Comparison of ENCODE assay signal across 21 cellular contexts in the genomic region with DNA sequence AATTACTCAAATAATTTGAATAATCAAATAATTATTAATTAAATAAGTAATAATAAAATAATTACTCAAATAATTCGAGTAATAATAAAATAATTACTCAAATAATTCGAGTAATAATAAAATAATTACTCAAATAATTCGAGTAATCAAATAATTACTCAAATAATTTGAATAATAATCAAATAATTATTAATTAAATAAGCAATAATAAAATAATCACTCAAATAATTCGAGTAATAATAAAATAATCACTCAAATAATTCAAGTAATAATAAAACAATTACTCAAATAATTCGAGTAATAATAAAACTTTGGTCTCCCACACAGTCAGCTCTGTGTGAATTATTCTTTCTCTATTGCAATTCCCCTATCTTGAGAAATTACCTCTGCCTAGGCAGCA. TPM values are rescaled to one million over a fixed set of nuclear protein-coding genes. Genes with fewer than 3 reads are reported as not detected.
DNase-seq lines count a peak whose midpoint lies in the region; FAIRE-seq and TF ChIP-seq lines count a peak whose summit lies in the region.
"Had no signal": no experiment of that assay in that cellular context is flagged by ENCODE, and none has a peak within 500 bp of the region (broad histone marks: within the 10 kb centered on the region; RNA-seq: fewer than 3 reads in every experiment).

No MANE protein-coding gene starts in this region.

- no peak for TF ChIP-seq POLR2A in esophagus muscularis mucosa (IDR thresholded peaks at IDR 0.05; ENCODE audit: low read depth)
- no peak for TF ChIP-seq POLR2A in breast epithelium (IDR thresholded peaks at IDR 0.05)

- H3K36me3 ChIP-seq in esophagus muscularis mucosa = no peaks in the 10 kb centered on the region
- H3K36me3 ChIP-seq in breast epithelium = no peaks in the 10 kb centered on the region
- H3K36me3 ChIP-seq: BLaER1 treated with 17β-estradiol and CSF1 and Interleukin-3, amounts not matched to agents 10 nM and 100 nM; HAP-1 had no signal

- intact Hi-C loops in esophagus muscularis mucosa (cut with DNase I) (no loop called here), Calu3 (cut with micrococcal nuclease; ENCODE audit: unreplicated experiment) (no loop called here), breast epithelium (cut with DNase I; ENCODE audit: low total_unique reads) (no loop called here)

- no peaks in the 10 kb centered on the region for H3K36me3 Mint-ChIP-seq in mesothelial cell of epicardium
- no peaks in the 10 kb centered on the region for H3K36me3 Mint-ChIP-seq in Calu3 (ENCODE audit: insufficient read depth, unreplicated experiment)
- H3K36me3 Mint-ChIP-seq: CD4-positive, CD25-positive, alpha-beta regulatory T cell; CD8-positive, alpha-beta memory T cell; IgD-negative memory B cell had no signal

- H3K27ac Mint-ChIP-seq in mesothelial cell of epicardium = peak overlapping the region; percentile 45
- H3K27ac Mint-ChIP-seq in Calu3 (ENCODE audit: unreplicated experiment) = no peak overlapping the region
- H3K27ac Mint-ChIP-seq: CD4-positive, CD25-positive, alpha-beta regulatory T cell; CD8-positive, alpha-beta memory T cell; IgD-negative memory B cell had no signal

- TF ChIP-seq CTCF in mesothelial cell of epicardium (IDR thresholded peaks at IDR 0.05; ENCODE audit: unreplicated experiment) = no peak
- TF ChIP-seq CTCF in esophagus muscularis mucosa (IDR thresholded peaks at IDR 0.05) = no peak
- no peak for TF ChIP-seq CTCF in Calu3 (IDR thresholded peaks at IDR 0.05; ENCODE audit: unreplicated experiment)
- TF ChIP-seq CTCF in breast epithelium (IDR thresholded peaks at IDR 0.05) = no peak

- no peak overlapping the region for H3K4me3 Mint-ChIP-seq in mesothelial cell of epicardium
- H3K4me3 Mint-ChIP-seq in Calu3 (ENCODE audit: low read depth, unreplicated experiment) = no peak overlapping the region
- H3K4me3 Mint-ChIP-seq: CD4-positive, CD25-positive, alpha-beta regulatory T cell; CD8-positive, alpha-beta memory T cell; IgD-negative memory B cell had no signal

- H3K27me3 ChIP-seq in esophagus muscularis mucosa (peaks cover 0 to 7% (median 0%) of the 10 kb centered on the region in 4 donors), breast epithelium (no peaks in the 10 kb centered on the region)
- H3K27me3 ChIP-seq: BLaER1 treated with 17β-estradiol and CSF1 and Interleukin-3, amounts not matched to agents 10 nM and 100 nM had no signal

- H3K27me3 Mint-ChIP-seq in mesothelial cell of epicardium (ENCODE audit: low read depth) (no peaks in the 10 kb centered on the region), Calu3 (ENCODE audit: unreplicated experiment) (peaks cover 14% of the 10 kb centered on the region)
- H3K27me3 Mint-ChIP-seq: CD4-positive, CD25-positive, alpha-beta regulatory T cell had no signal

- WGBS in esophagus muscularis mucosa = 80% methylated on average over 5 of the region's 5 CpGs

- FAIRE-seq in A204.1 (lab: Jason Lieb, UNC) = peak; percentile 97
- peak; percentile 74 for FAIRE-seq in RCC 7860 (lab: Jason Lieb, UNC)
- FAIRE-seq in endometrium (lab: Jason Lieb, UNC) = peak; percentile 98
- FAIRE-seq: GM19239, HepG2 had no signal

- no peak overlapping the region for H3K27ac ChIP-seq in esophagus muscularis mucosa (replicated peaks in 1 of 4)
- H3K27ac ChIP-seq in breast epithelium = no peak overlapping the region
- H3K27ac ChIP-seq: 22Rv1; BLaER1 treated with 17β-estradiol and CSF1 and Interleukin-3, amounts not matched to agents 10 nM and 100 nM had no signal

- no peak for TF ChIP-seq EP300 in esophagus muscularis mucosa (IDR thresholded peaks at IDR 0.05)

- H3K4me1 Mint-ChIP-seq in mesothelial cell of epicardium (peaks cover 43% of the 10 kb centered on the region), Calu3 (ENCODE audit: low read depth, unreplicated experiment) (no peaks in the 10 kb centered on the region)
- H3K4me1 Mint-ChIP-seq: CD4-positive, CD25-positive, alpha-beta regulatory T cell; CD8-positive, alpha-beta memory T cell had no signal

- H3K4me3 ChIP-seq in esophagus muscularis mucosa (no peak overlapping the region), breast epithelium (no peak overlapping the region)
- H3K4me3 ChIP-seq: BLaER1 treated with 17β-estradiol and CSF1 and Interleukin-3, amounts not matched to agents 10 nM and 100 nM; HAP-1 had no signal

- BruUV-seq in Calu3 (replicated peaks; lab: Mats Ljungman, UMichigan) = no TSS peak

- DNase-seq in RCC 7860 (ENCODE audit: low spot score) (no peak), mesothelial cell of epicardium (ENCODE audit: low spot score in 2 of 2, unreplicated experiment in 2 of 2) (no peak), NCI-H1048 (lab: John Stamatoyannopoulos, UW) (no peak), esophagus muscularis mucosa (ENCODE audit: extremely low spot score) (no peak), Calu3 (no peak), breast epithelium (ENCODE audit: low spot score in 2 of 2) (no peak)
- DNase-seq: CD8-positive, alpha-beta memory T cell; COR-L47; GF-D8 had no signal

- H3K4me1 ChIP-seq in esophagus muscularis mucosa = no peaks in the 10 kb centered on the region
- H3K4me1 ChIP-seq in breast epithelium = no peaks in the 10 kb centered on the region

- H3K9me3 ChIP-seq in esophagus muscularis mucosa (no peaks in the 10 kb centered on the region), breast epithelium (no peaks in the 10 kb centered on the region)
- H3K9me3 ChIP-seq: HAP-1 had no signal

- H3K9me3 Mint-ChIP-seq in mesothelial cell of epicardium (peaks cover 10% of the 10 kb centered on the region), Calu3 (ENCODE audit: low read depth, unreplicated experiment) (no peaks in the 10 kb centered on the region)

- CTCF ChIA-PET in Calu3 (lab: Charles Lee) = no interaction called here

RNA-seq across cellular contexts. Expression of a gene that starts 30.0 kb away (rescaled TPM):
- total RNA-seq in mesothelial cell of epicardium (not detected in 3 replicates), esophagus muscularis mucosa (not detected), Calu3 (2022) (not detected in 2 replicates), breast epithelium (not detected)
- total RNA-seq: A673; CD4-positive, CD25-positive, alpha-beta regulatory T cell; CD8-positive, alpha-beta memory T cell; Daoy; H4; HepG2 had no signal
